ENCODE assay signal across 10 cellular contexts in genomic region chr7:137591444-137591843, GRCh38.
A peak's percentile ranks its signal among the peaks of the same experiment; 100 is the strongest.
DNase-seq lines count a peak whose midpoint lies in the region; ATAC-seq, FAIRE-seq and TF ChIP-seq lines count a peak whose summit lies in the region.
"Had no signal": no experiment of that assay in that cellular context is flagged by ENCODE, and none has a peak within 500 bp of the region (broad histone marks: within the 10 kb centered on the region; RNA-seq: fewer than 3 reads in every experiment).

No MANE protein-coding gene starts in this region.

- H3K9me3 ChIP-seq in SK-N-MC (ENCODE audit: low read depth, low read length) = no peaks in the 10 kb centered on the region
- no peaks in the 10 kb centered on the region for H3K9me3 ChIP-seq in Karpas-422 (ENCODE audit: low read length)
- H3K9me3 ChIP-seq: vagina had no signal

- H3K4me3 ChIP-seq in SK-N-MC (peak overlapping the region; percentile 62), Karpas-422 (ENCODE audit: low read length) (no peak overlapping the region)
- H3K4me3 ChIP-seq: vagina had no signal

- no peak for TF ChIP-seq POLR2A in H54 (IDR thresholded peaks at IDR 0.05; ENCODE audit: low read depth, low read length)

- no peaks in the 10 kb centered on the region for H3K27me3 ChIP-seq in Karpas-422 (ENCODE audit: low read length)
- H3K27me3 ChIP-seq: vagina had no signal

- H3K27ac ChIP-seq in SK-N-MC (peak overlapping the region; percentile 98), Karpas-422 (ENCODE audit: low read length) (no peak overlapping the region)
- H3K27ac ChIP-seq: vagina had no signal

- H3K9ac ChIP-seq in SK-N-MC (ENCODE audit: insufficient read length) (peak overlapping the region; percentile 67), Karpas-422 (ENCODE audit: low read length) (no peak overlapping the region)

- no peaks in the 10 kb centered on the region for H3K4me1 ChIP-seq in Karpas-422 (ENCODE audit: low read length)

- no peaks in the 10 kb centered on the region for H4K20me1 ChIP-seq in Karpas-422 (ENCODE audit: insufficient read depth, low read depth, low read length)

- peak; percentile 48 for FAIRE-seq in H54 (lab: Jason Lieb, UNC)

- ATAC-seq in sciatic nerve = peak; percentile 74
- no peak for ATAC-seq in HG03175 (IDR thresholded peaks at IDR 0.05; ENCODE audit: unreplicated experiment)
- ATAC-seq: activated CD8-positive, alpha-beta T cell treated with anti-CD3 and anti-CD28 coated beads for 36 hours had no signal

- H2AFZ ChIP-seq in Karpas-422 (ENCODE audit: low read length) = no peak overlapping the region

- H3K9me2 ChIP-seq in Karpas-422 (replicated peaks; ENCODE audit: insufficient read depth, low read length) = no peaks in the 10 kb centered on the region

- DNase-seq in H54 (ENCODE audit: insufficient read length, low spot score) = no peak
- peak; percentile 44 for DNase-seq in SK-N-MC (ENCODE audit: low read depth, low spot score)
- peak; percentile 24 for DNase-seq in fibroblast of the conjunctiva (ENCODE audit: low read depth)
- DNase-seq in sciatic nerve (ENCODE audit: low spot score) = no peak
- DNase-seq in Karpas-422 = no peak
- no peak for DNase-seq in KBM-7
- no peak for DNase-seq in NCI-H526 (lab: John Stamatoyannopoulos, UW)
- DNase-seq: activated CD8-positive, alpha-beta T cell treated with anti-CD3 and anti-CD28 coated beads for 36 hours had no signal

- intact Hi-C loops in sciatic nerve (cut with DNase I) = no loop called here

- no peak overlapping the region for H3K4me2 ChIP-seq in Karpas-422 (ENCODE audit: low read depth, low read length, poor library complexity, severe bottlenecking)

- no peaks in the 10 kb centered on the region for H3K79me2 ChIP-seq in Karpas-422 (ENCODE audit: low read length)

- H3K36me3 ChIP-seq in SK-N-MC (ENCODE audit: insufficient read depth, low read length) (no peaks in the 10 kb centered on the region), Karpas-422 (ENCODE audit: insufficient read depth, low read length) (no peaks in the 10 kb centered on the region)
- H3K36me3 ChIP-seq: vagina had no signal

- in situ Hi-C loops in KBM-7 (cut with MboI; ENCODE audit: low pct_unique_long_range_greater_than_20kb, low sequenced_read_pairs) = no loop called here

Comparison
In these comparisons a context has a peak if more than half of its experiments do, and no peak if none do; other contexts are left out.
1. DNase-seq: peak in SK-N-MC (single experiment) and fibroblast of the conjunctiva (single experiment); none in H54 (single experiment), sciatic nerve (single experiment), Karpas-422 (single experiment), KBM-7 (single experiment) and NCI-H526 (0 of 2).